29 cellular contexts compared by ENCODE assay signal in the genomic region with DNA sequence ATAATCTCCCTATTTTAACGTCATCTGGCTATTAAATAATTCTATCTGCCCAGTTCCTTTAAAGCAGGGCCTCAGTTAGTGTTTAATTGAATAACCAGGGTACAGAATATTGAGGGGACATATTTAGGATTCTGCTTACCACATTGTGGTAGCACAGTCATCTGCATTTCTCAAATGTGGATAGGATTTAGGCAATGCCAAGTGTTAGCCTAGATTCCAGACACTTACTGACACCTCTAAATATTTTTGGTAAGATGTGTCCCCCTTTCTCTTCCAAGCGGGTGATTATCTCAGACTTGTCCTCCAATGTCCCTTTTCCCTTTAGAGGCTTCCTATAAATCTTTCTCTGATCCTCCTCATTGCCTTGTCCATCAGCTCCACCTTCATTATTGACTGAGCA.
"Had no signal": no experiment of that assay in that cellular context is flagged by ENCODE, and none has a peak within 500 bp of the region (broad histone marks: within the 10 kb centered on the region; RNA-seq: fewer than 3 reads in every experiment).

No MANE protein-coding gene starts in this region.

- H3K4me1 ChIP-seq: foreskin keratinocyte, left lung, lower lobe of right lung, pancreas, prostate gland, tibial nerve had no signal

- H3K4me3 Mint-ChIP-seq: effector memory CD8-positive, alpha-beta T cell; natural killer cell treated with Interleukin-12 subunit alpha and Interleukin-12 subunit beta and Interleukin-15 and Interleukin-18, amount 100 ng/mL, for 72 hours; T-helper 1 cell treated with Interleukin-12 subunit alpha and Interleukin-12 subunit beta and Interleukin-4 antibody, amounts not matched to agents 30 μg/mL and 1 μg/mL, for 36 hours had no signal

- DNase-seq: activated CD4-positive, alpha-beta T cell treated with anti-CD3 and anti-CD28 coated beads for 48 hours; activated CD4-positive, alpha-beta T cell treated with anti-CD3 and anti-CD28 coated beads, Interleukin-2, amount 50 U/mL, for 48 hours; activated CD8-positive, alpha-beta memory T cell treated with anti-CD3 and anti-CD28 coated beads for 24 hours; activated gamma-delta T cell treated with Interleukin-2 at 50 U/mL for 16 hours; activated naive CD4-positive, alpha-beta T cell treated with anti-CD3 and anti-CD28 coated beads, Interleukin-2, amount 50 U/mL, for 16 hours; amniotic stem cell; brain microvascular endothelial cell; caudate nucleus; cortex of kidney; effector memory CD8-positive, alpha-beta T cell; foreskin keratinocyte; lower lobe of right lung; mesenchymal stem cell; pancreas; retina; stimulated activated CD4-positive, alpha-beta T cell treated with anti-CD3 and anti-CD28 coated beads, Interleukin-15, amount 100 ng/mL, for 24 hours; stimulated activated naive CD4-positive, alpha-beta T cell treated with Interleukin-2 at 50 U/mL for 16 hours; T-helper 9 cell had no signal

- H3K27ac Mint-ChIP-seq: effector memory CD8-positive, alpha-beta T cell; natural killer cell treated with Interleukin-12 subunit alpha and Interleukin-12 subunit beta and Interleukin-15 and Interleukin-18, amount 100 ng/mL, for 72 hours; T-helper 1 cell treated with Interleukin-12 subunit alpha and Interleukin-12 subunit beta and Interleukin-4 antibody, amounts not matched to agents 30 μg/mL and 1 μg/mL, for 36 hours had no signal

- H3K4me3 ChIP-seq: left lung, lower lobe of right lung, pancreas, prostate gland, tibial nerve had no signal

- H3K9me3 ChIP-seq: left lung, lower lobe of right lung, pancreas, prostate gland, tibial nerve had no signal

- H3K9me3 Mint-ChIP-seq: effector memory CD8-positive, alpha-beta T cell; natural killer cell treated with Interleukin-12 subunit alpha and Interleukin-12 subunit beta and Interleukin-15 and Interleukin-18, amount 100 ng/mL, for 72 hours had no signal

- H3K36me3 ChIP-seq: brain microvascular endothelial cell, left lung, lower lobe of right lung, pancreas, prostate gland, tibial nerve had no signal

- H3K27ac ChIP-seq: brain microvascular endothelial cell, foreskin keratinocyte, left lung, lower lobe of right lung, pancreas, prostate gland, tibial nerve, VCaP had no signal

- H3K27me3 Mint-ChIP-seq: effector memory CD8-positive, alpha-beta T cell; natural killer cell treated with Interleukin-12 subunit alpha and Interleukin-12 subunit beta and Interleukin-15 and Interleukin-18, amount 100 ng/mL, for 72 hours had no signal

- ATAC-seq: activated CD4-positive, CD25-positive, alpha-beta regulatory T cell treated with anti-CD3 and anti-CD28 coated beads, Interleukin-2, amount 50 U/mL, for 24 hours; effector memory CD8-positive, alpha-beta T cell; esophagus mucosa; foreskin keratinocyte; left lung; lower lobe of right lung; natural killer cell treated with Interleukin-12 subunit alpha and Interleukin-12 subunit beta and Interleukin-15 and Interleukin-18, amount 100 ng/mL, for 72 hours; pancreas had no signal

- H3K27me3 ChIP-seq: brain microvascular endothelial cell, foreskin keratinocyte, left lung, pancreas, tibial nerve had no signal

- FAIRE-seq: astrocyte, islet of Langerhans, pancreas, TTC549 had no signal
